In genomic region chrX:110536788-110537187, GRCh38 we compare ENCODE assay signal across 17 cellular contexts.
"Had no signal": no experiment of that assay in that cellular context is flagged by ENCODE, and none has a peak within 500 bp of the region (broad histone marks: within the 10 kb centered on the region; RNA-seq: fewer than 3 reads in every experiment).

No MANE protein-coding gene starts in this region.

- H3K36me3 ChIP-seq: esophagus muscularis mucosa, lower lobe of right lung, right lobe of liver, spleen, suprapubic skin had no signal

- ATAC-seq: activated T-cell treated with anti-CD3 and anti-CD28 coated beads, Interleukin-2, amount 50 U/mL, for 72 hours; lower lobe of right lung; right lobe of liver had no signal

- H3K4me1 ChIP-seq: esophagus muscularis mucosa, lower lobe of right lung, right lobe of liver, spleen, suprapubic skin had no signal

- H3K9me3 Mint-ChIP-seq: activated CD4-positive, alpha-beta T cell treated with anti-CD3 and anti-CD28 coated beads, Interleukin-2, amount 10 ng/mL, durations not matched to agents 7 days and 5 days; activated T-cell treated with anti-CD3 and anti-CD28 coated beads, Interleukin-2, amount 50 U/mL, for 72 hours; stimulated activated naive CD8-positive, alpha-beta T cell treated with anti-CD3 and anti-CD28 coated beads, Interleukin-15, Interleukin-2, amounts not matched to agents 100 ng/mL and 50 ng/mL, for 24 hours; type B pancreatic cell had no signal

- H3K36me3 Mint-ChIP-seq: activated naive CD8-positive, alpha-beta T cell; brain; type B pancreatic cell had no signal

- H3K4me1 Mint-ChIP-seq: activated CD4-positive, alpha-beta T cell treated with anti-CD3 and anti-CD28 coated beads, Interleukin-2, amount 10 ng/mL, durations not matched to agents 7 days and 5 days; neural crest cell had no signal

- H3K27ac Mint-ChIP-seq: activated CD4-positive, alpha-beta T cell treated with anti-CD3 and anti-CD28 coated beads, Interleukin-2, amount 10 ng/mL, durations not matched to agents 7 days and 5 days; activated naive CD8-positive, alpha-beta T cell; activated T-cell treated with anti-CD3 and anti-CD28 coated beads, Interleukin-2, amount 50 U/mL, for 72 hours; brain; stimulated activated naive CD8-positive, alpha-beta T cell treated with anti-CD3 and anti-CD28 coated beads, Interleukin-15, Interleukin-2, amounts not matched to agents 100 ng/mL and 50 ng/mL, for 24 hours; type B pancreatic cell had no signal

- H3K27me3 ChIP-seq: right lobe of liver, spleen, suprapubic skin had no signal

- DNase-seq: activated CD4-positive, alpha-beta T cell treated with anti-CD3 and anti-CD28 coated beads, Interleukin-2, amount 10 ng/mL, durations not matched to agents 7 days and 5 days; activated CD8-positive, alpha-beta memory T cell treated with anti-CD3 and anti-CD28 coated beads, Interleukin-2, amount 50 U/mL, for 48 hours; activated gamma-delta T cell treated with Interleukin-2 at 50 U/mL for 16 hours; activated T-cell treated with anti-CD3 and anti-CD28 coated beads, Interleukin-2, amount 50 U/mL, for 72 hours; amygdala; central memory CD4-positive, alpha-beta T cell; lower lobe of right lung; right lobe of liver; spleen had no signal

- H3K27ac ChIP-seq: coronary artery, esophagus muscularis mucosa, lower lobe of right lung, right lobe of liver, suprapubic skin had no signal

- H3K27me3 Mint-ChIP-seq: activated CD4-positive, alpha-beta T cell treated with anti-CD3 and anti-CD28 coated beads, Interleukin-2, amount 10 ng/mL, durations not matched to agents 7 days and 5 days; activated naive CD8-positive, alpha-beta T cell; brain; stimulated activated naive CD8-positive, alpha-beta T cell treated with anti-CD3 and anti-CD28 coated beads, Interleukin-15, Interleukin-2, amounts not matched to agents 100 ng/mL and 50 ng/mL, for 24 hours; type B pancreatic cell had no signal

- H3K4me3 ChIP-seq: coronary artery, esophagus muscularis mucosa, lower lobe of right lung, right lobe of liver, spleen, suprapubic skin had no signal

- H3K9me3 ChIP-seq: lower lobe of right lung, suprapubic skin had no signal

- H3K4me3 Mint-ChIP-seq: activated CD4-positive, alpha-beta T cell treated with anti-CD3 and anti-CD28 coated beads, Interleukin-2, amount 10 ng/mL, durations not matched to agents 7 days and 5 days; activated naive CD8-positive, alpha-beta T cell; activated T-cell treated with anti-CD3 and anti-CD28 coated beads, Interleukin-2, amount 50 U/mL, for 72 hours; brain; neural crest cell; stimulated activated naive CD8-positive, alpha-beta T cell treated with anti-CD3 and anti-CD28 coated beads, Interleukin-15, Interleukin-2, amounts not matched to agents 100 ng/mL and 50 ng/mL, for 24 hours; type B pancreatic cell had no signal
